1 cellular context compared by ENCODE assay signal in the genomic region with DNA sequence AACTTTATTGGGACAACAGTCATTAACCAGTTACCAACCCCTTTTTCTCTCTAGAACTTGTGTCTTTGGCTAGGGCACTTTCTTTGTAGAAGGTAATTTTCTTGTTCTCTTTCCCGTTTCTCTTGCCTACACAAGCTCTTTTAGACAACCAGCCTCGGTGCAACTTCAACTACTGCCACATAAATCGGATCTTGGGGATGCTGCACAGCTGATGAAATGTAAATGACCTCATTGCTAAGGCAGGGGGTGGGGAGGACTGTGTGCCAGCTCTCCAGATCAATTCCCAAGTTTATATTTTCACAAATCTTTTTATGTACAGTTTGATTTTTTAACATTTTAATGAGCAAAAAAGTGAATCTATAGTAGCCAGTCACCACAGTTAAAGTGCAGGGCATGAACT.
TF ChIP-seq lines count a peak whose summit lies in the region.

No MANE protein-coding gene starts in this region.

TF ChIP-seq in HEK293, 187 proteins besides CTCF, POLR2A, EP300 and RAD21 (continued from another document):
- TF ChIP-seq ZEB2 (tag by site-specific recombination; IDR thresholded peaks at IDR 0.05) (0 out of 2 replicates have a peak, but pooled peaks have one; percentile 26), KLF1 (tag by site-specific recombination; IDR thresholded peaks at IDR 0.05) (no peak), PRDM4 (tag by site-specific recombination; IDR thresholded peaks at IDR 0.05) (no peak), AEBP2 (tag by site-specific recombination; IDR thresholded peaks at IDR 0.05; ENCODE audit: borderline replicate concordance) (no peak), ZNF449 (tag by site-specific recombination; IDR thresholded peaks at IDR 0.05) (no peak), ZNF610 (tag by site-specific recombination; IDR thresholded peaks at IDR 0.05; ENCODE audit: borderline replicate concordance) (no peak), ZNF121 (tag by site-specific recombination; IDR thresholded peaks at IDR 0.05) (no peak), ZNF48 (tag by site-specific recombination; IDR thresholded peaks at IDR 0.05) (no peak), ZNF18 (tag by site-specific recombination; IDR thresholded peaks at IDR 0.05) (no peak), ZNF266 (tag by site-specific recombination; IDR thresholded peaks at IDR 0.05; ENCODE audit: low read depth) (no peak), ZFHX2 (tag by site-specific recombination; conservative IDR thresholded peaks at IDR 0.05) (no peak), ZBTB21 (tag by site-specific recombination; IDR thresholded peaks at IDR 0.05) (no peak), IKZF3 (tag by site-specific recombination; IDR thresholded peaks at IDR 0.05) (no peak), ZBTB10 (tag by site-specific recombination; IDR thresholded peaks at IDR 0.05) (no peak), ATF2 (tag by site-specific recombination; IDR thresholded peaks at IDR 0.05; ENCODE audit: low read depth) (peak; percentile 77), ZNF777 (tag by site-specific recombination; IDR thresholded peaks at IDR 0.05; ENCODE audit: borderline replicate concordance) (no peak), ZNF221 (tag by site-specific recombination; IDR thresholded peaks at IDR 0.05; ENCODE audit: borderline replicate concordance) (no peak), ZNF561 (tag by site-specific recombination; IDR thresholded peaks at IDR 0.05; ENCODE audit: borderline replicate concordance) (no peak), ZBTB17 (tag by site-specific recombination; IDR thresholded peaks at IDR 0.05) (peak; percentile 30; the same call in 1 of the 2 replicates), ZNF629 (tag by site-specific recombination; IDR thresholded peaks at IDR 0.05) (no peak), ZNF747 (tag by site-specific recombination; IDR thresholded peaks at IDR 0.05) (no peak), ZFP41 (tag by site-specific recombination; IDR thresholded peaks at IDR 0.05; ENCODE audit: borderline replicate concordance) (no peak), ZNF362 (tag by site-specific recombination; IDR thresholded peaks at IDR 0.05) (no peak), ZNF785 (tag by site-specific recombination; IDR thresholded peaks at IDR 0.05) (no peak), GLI2 (tag by site-specific recombination; IDR thresholded peaks at IDR 0.05; ENCODE audit: borderline replicate concordance, low read depth) (no peak)
- TF ChIP-seq, protein P1, sequence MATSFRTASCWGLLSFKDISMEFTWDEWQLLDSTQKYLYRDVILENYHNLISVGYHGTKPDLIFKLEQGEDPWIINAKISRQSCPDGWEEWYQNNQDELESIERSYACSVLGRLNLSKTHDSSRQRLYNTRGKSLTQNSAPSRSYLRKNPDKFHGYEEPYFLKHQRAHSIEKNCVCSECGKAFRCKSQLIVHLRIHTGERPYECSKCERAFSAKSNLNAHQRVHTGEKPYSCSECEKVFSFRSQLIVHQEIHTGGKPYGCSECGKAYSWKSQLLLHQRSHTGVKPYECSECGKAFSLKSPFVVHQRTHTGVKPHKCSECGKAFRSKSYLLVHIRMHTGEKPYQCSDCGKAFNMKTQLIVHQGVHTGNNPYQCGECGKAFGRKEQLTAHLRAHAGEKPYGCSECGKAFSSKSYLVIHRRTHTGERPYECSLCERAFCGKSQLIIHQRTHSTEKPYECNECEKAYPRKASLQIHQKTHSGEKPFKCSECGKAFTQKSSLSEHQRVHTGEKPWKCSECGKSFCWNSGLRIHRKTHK (tag by site-specific recombination; IDR thresholded peaks at IDR 0.05), result no peak
- TF ChIP-seq, protein P2, sequence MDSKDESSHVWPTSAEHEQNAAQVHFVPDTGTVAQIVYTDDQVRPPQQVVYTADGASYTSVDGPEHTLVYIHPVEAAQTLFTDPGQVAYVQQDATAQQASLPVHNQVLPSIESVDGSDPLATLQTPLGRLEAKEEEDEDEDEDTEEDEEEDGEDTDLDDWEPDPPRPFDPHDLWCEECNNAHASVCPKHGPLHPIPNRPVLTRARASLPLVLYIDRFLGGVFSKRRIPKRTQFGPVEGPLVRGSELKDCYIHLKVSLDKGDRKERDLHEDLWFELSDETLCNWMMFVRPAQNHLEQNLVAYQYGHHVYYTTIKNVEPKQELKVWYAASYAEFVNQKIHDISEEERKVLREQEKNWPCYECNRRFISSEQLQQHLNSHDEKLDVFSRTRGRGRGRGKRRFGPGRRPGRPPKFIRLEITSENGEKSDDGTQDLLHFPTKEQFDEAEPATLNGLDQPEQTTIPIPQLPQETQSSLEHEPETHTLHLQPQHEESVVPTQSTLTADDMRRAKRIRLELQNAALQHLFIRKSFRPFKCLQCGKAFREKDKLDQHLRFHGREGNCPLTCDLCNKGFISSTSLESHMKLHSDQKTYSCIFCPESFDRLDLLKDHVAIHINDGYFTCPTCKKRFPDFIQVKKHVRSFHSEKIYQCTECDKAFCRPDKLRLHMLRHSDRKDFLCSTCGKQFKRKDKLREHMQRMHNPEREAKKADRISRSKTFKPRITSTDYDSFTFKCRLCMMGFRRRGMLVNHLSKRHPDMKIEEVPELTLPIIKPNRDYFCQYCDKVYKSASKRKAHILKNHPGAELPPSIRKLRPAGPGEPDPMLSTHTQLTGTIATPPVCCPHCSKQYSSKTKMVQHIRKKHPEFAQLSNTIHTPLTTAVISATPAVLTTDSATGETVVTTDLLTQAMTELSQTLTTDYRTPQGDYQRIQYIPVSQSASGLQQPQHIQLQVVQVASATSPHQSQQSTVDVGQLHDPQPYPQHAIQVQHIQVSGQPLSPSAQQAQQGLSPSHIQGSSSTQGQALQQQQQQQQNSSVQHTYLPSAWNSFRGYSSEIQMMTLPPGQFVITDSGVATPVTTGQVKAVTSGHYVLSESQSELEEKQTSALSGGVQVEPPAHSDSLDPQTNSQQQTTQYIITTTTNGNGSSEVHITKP (tag by site-specific recombination; IDR thresholded peaks at IDR 0.05), result no peak
